Comparison of ENCODE assay signal across 8 cellular contexts in the genomic region with DNA sequence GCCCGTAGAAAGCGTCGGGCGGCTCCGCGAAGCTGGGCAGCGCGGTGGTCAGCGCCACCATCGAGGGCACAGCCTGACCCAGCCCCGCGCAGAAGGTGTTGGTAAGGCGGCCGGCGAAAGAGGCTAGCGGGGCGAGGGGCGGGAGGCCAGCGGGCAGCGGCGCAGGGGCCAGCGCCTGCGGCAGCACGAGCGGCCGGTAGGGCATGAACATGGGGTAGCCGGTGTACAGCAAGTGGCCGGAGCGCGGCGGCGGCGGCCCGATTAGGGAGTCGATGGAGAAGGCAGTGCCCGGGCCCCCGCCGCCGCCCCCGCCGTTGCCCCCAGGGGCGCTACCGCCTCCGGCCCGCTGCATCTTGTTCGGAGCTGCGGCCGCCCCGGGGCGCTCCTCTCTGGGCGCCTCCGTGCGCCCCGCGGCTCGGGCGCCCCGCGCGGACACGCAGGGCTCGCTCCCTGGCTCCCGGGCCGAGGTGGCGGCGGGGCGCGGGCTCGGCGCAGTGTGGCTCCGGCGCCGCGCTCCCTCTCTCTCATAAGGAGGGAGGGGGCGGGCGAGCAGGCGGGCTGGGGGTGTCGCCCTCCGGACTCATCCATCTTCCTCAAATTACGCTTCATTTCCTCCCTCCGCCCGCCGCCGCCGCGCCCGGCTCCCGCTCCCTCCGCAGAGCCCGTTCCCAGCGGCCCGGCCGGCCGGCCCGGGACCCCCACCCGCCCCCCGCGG. TPM values are rescaled to one million over a fixed set of nuclear protein-coding genes. Genes with fewer than 3 reads are reported as not detected.
DNase-seq lines count a peak whose midpoint lies in the region; ATAC-seq and TF ChIP-seq lines count a peak whose summit lies in the region.

A gene (minus strand): TSS at position 498 of the 715 bp plus-strand sequence. CDS start 146 bp downstream, at position 352.

- H3K9me3 ChIP-seq in PC-3 (ENCODE audit: low read length): no peaks in the 10 kb centered on the region
- no peaks in the 10 kb centered on the region for H3K9me3 ChIP-seq in ectodermal cell (ENCODE audit: control insufficient read depth, low read length)

- DNase-seq in PC-3 (no peak), myocyte (ENCODE audit: low read depth) (peak; percentile 20), medulla oblongata (ENCODE audit: extremely low spot score) (no peak)

- WGBS in ectodermal cell, 2 experiments: 0 to 1% methylated on average over 94 to 98 of the region's 98 CpGs

- H2AFZ ChIP-seq in PC-3 (ENCODE audit: low read length): peak within 1 kb of the TSS; percentile 74

- peak; percentile 61 for ATAC-seq in PC-3
- no peak for ATAC-seq in GM21619 (IDR thresholded peaks at IDR 0.05; ENCODE audit: unreplicated experiment)
- no peak for ATAC-seq in GM18858 (IDR thresholded peaks at IDR 0.05; ENCODE audit: unreplicated experiment)
- ATAC-seq in HG03571 (IDR thresholded peaks at IDR 0.05; ENCODE audit: unreplicated experiment): no peak

- intact Hi-C loops in PC-3 (cut with micrococcal nuclease): no loop called here

- no peaks in the 10 kb centered on the region for H3F3A ChIP-seq in PC-3 (ENCODE audit: low read length, unreplicated experiment)

- no TSS peak for BruUV-seq in PC-3 (replicated peaks; lab: Mats Ljungman, UMichigan)

- H3K9me2 ChIP-seq in PC-3 (replicated peaks; ENCODE audit: low read length): no peaks in the 10 kb centered on the region

- peaks cover 6% of the 10 kb centered on the region; the same call in 1 of the 2 replicates for H3K4me1 ChIP-seq in PC-3 (ENCODE audit: insufficient read depth, low read length)
- peaks cover 11% of the 10 kb centered on the region for H3K4me1 ChIP-seq in ectodermal cell (ENCODE audit: control insufficient read depth, insufficient read depth, low read length)

- POLR2A ChIA-PET in PC-3 (lab: Charles Lee; ENCODE audit: unreplicated experiment): no interaction called here

- no peaks in the 10 kb centered on the region for H3K79me2 ChIP-seq in PC-3 (ENCODE audit: low read length)

- peak within 1 kb of the TSS; percentile 92 for H3K4me2 ChIP-seq in PC-3 (ENCODE audit: low read length)

- peaks cover 60% of the 10 kb centered on the region for H3K27me3 ChIP-seq in PC-3 (ENCODE audit: low read length)
- peaks cover 100% of the 10 kb centered on the region for H3K27me3 ChIP-seq in ectodermal cell (ENCODE audit: control insufficient read depth, insufficient read depth, low read length, poor library complexity, severe bottlenecking)

- TF ChIP-seq CTCF in PC-3 (conservative IDR thresholded peaks at IDR 0.05; ENCODE audit: low read depth, low read length): no peak

- CTCF ChIA-PET in PC-3 (lab: Charles Lee): no interaction called here

- H3K9ac ChIP-seq in PC-3 (ENCODE audit: low read length): no peak within 1 kb of the TSS

- H3K4me3 ChIP-seq in GM08714 (ENCODE audit: low read length): peak within 1 kb of the TSS; percentile 37
- peak within 1 kb of the TSS; percentile 64 for H3K4me3 ChIP-seq in PC-3 (ENCODE audit: low read length)
- H3K4me3 ChIP-seq in ectodermal cell (ENCODE audit: insufficient read depth, low read depth, low read length): peak within 1 kb of the TSS; percentile 45

- no peaks in the 10 kb centered on the region for H3K36me3 ChIP-seq in PC-3 (ENCODE audit: low read depth, low read length)
- H3K36me3 ChIP-seq in ectodermal cell (ENCODE audit: control insufficient read depth, insufficient read depth, low read length): no peaks in the 10 kb centered on the region

- H3K27ac ChIP-seq in PC-3 (ENCODE audit: low read length) (no peak within 1 kb of the TSS), ectodermal cell (ENCODE audit: insufficient read depth, low read depth, low read length, poor library complexity, severe bottlenecking) (no peak within 1 kb of the TSS)

- no peaks in the 10 kb centered on the region for H4K20me1 ChIP-seq in PC-3 (ENCODE audit: low read length)

RNA-seq across cellular contexts. Expression of the gene that starts here (rescaled TPM):
- not detected in 2 replicates for total RNA-seq in PC-3 (2014; rRNA removed)
- 0.65 TPM for polyA plus RNA-seq in ectodermal cell (2013, experiment 1 of 4)
- polyA plus RNA-seq in ectodermal cell (2013, experiment 2 of 4): 0.52 TPM
- 0.59 TPM for polyA plus RNA-seq in ectodermal cell (2013, experiment 3 of 4)
- 0.81 TPM for polyA plus RNA-seq in ectodermal cell (2013, experiment 4 of 4)
- total RNA-seq in myocyte: not detected in 2 replicates
- not detected for polyA plus RNA-seq in myocyte (2012)

Comparison
In these comparisons a context has a peak if more than half of its experiments do, and no peak if none do; other contexts are left out.
1. Peak in ATAC-seq, H3K4me3 ChIP-seq and H3K4me2 ChIP-seq in PC-3; RNA of the gene not detected or under 1 TPM.
2. Peak in DNase-seq in myocyte; RNA of the gene not detected or under 1 TPM.